In the genomic region with DNA sequence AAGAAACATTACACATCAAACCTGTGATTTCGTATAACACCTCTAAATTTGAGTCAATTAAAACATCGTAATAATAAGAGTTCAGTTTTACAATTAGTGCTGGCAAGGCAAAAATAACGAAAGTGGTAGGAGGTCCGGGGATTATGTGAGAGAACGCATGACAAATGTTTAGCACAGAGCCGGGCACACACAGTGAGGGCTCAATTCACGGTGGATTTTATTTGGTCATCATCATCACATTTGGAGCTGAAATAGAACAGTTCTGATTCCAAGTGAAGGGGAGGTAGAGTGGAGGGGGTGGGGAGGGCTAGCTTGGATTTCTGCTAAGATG, we compare ENCODE assay signal across 9 cellular contexts. TPM values are rescaled to one million over a fixed set of nuclear protein-coding genes. Genes with fewer than 3 reads are reported as not detected.
DNase-seq lines count a peak whose midpoint lies in the region; ATAC-seq and TF ChIP-seq lines count a peak whose summit lies in the region.
"Had no signal": no experiment of that assay in that cellular context is flagged by ENCODE, and none has a peak within 500 bp of the region (broad histone marks: within the 10 kb centered on the region; RNA-seq: fewer than 3 reads in every experiment).

No MANE protein-coding gene starts in this region.

- DNase-seq in A673 (ENCODE audit: low spot score) (no peak), HFFc6 (no peak), breast epithelium (ENCODE audit: low spot score in 2 of 2) (no peak), NCI-H774 (lab: John Stamatoyannopoulos, UW) (no peak), HT-29 (ENCODE audit: low spot score) (no peak), inferior parietal cortex (ENCODE audit: extremely low spot score) (no peak)
- DNase-seq: activated CD8-positive, alpha-beta memory T cell treated with anti-CD3 and anti-CD28 coated beads for 24 hours had no signal

- no peak for ATAC-seq in GM21786 (IDR thresholded peaks at IDR 0.05; ENCODE audit: unreplicated experiment)

- H3K4me1 Mint-ChIP-seq in HFFc6 (ENCODE audit: low read depth) = peaks cover 8% of the 10 kb centered on the region

- BruUV-seq in A673 (replicated peaks; lab: Mats Ljungman, UMichigan) = no TSS peak

- POLR2A ChIA-PET in A673 (lab: Charles Lee; ENCODE audit: low non-redundant PET) = no interaction called here

- no peak for TF ChIP-seq POLR2A in breast epithelium (IDR thresholded peaks at IDR 0.05)

- H3K9me3 Mint-ChIP-seq in HFFc6 = no peaks in the 10 kb centered on the region

- H3K9me3 ChIP-seq in A673 (ENCODE audit: low read depth, low read length, poor library complexity, severe bottlenecking) (no peaks in the 10 kb centered on the region), breast epithelium (no peaks in the 10 kb centered on the region), muscle layer of colon (ENCODE audit: low read length) (no peaks in the 10 kb centered on the region)

- H3K4me1 ChIP-seq in A673 (ENCODE audit: insufficient read depth, low read length, poor library complexity, severe bottlenecking) (peaks cover 5% of the 10 kb centered on the region), breast epithelium (no peaks in the 10 kb centered on the region), muscle layer of colon (ENCODE audit: insufficient read depth, low read length) (peaks cover 4% of the 10 kb centered on the region)

- no peaks in the 10 kb centered on the region for H3K36me3 Mint-ChIP-seq in HFFc6 (ENCODE audit: low read depth)

- H3K27me3 Mint-ChIP-seq in HFFc6 (ENCODE audit: insufficient read depth) = no peaks in the 10 kb centered on the region

- H3K36me3 ChIP-seq in A673 (ENCODE audit: insufficient read depth, low read length, poor library complexity, severe bottlenecking) = no peaks in the 10 kb centered on the region
- no peaks in the 10 kb centered on the region for H3K36me3 ChIP-seq in breast epithelium
- no peaks in the 10 kb centered on the region for H3K36me3 ChIP-seq in muscle layer of colon (ENCODE audit: insufficient read depth, low read length)

- H3K27me3 ChIP-seq in A673 (replicated peaks; ENCODE audit: insufficient read depth, low read depth, low read length, poor library complexity) (no peaks in the 10 kb centered on the region), breast epithelium (no peaks in the 10 kb centered on the region), muscle layer of colon (ENCODE audit: control insufficient read depth in 1 of 2, insufficient read depth in 2 of 2, low read length in 2 of 2) (no peaks in the 10 kb centered on the region)

- H3K9ac ChIP-seq in muscle layer of colon (ENCODE audit: low read length) = peak overlapping the region; percentile 50

- H3K27ac ChIP-seq in A673 (ENCODE audit: low read depth, low read length, poor library complexity, severe bottlenecking) (no peak overlapping the region), breast epithelium (peak overlapping the region; percentile 83 to 91), muscle layer of colon (ENCODE audit: low read depth, low read length) (peak overlapping the region; percentile 77)

- CTCF ChIA-PET in A673 (lab: Charles Lee) = interaction anchor here (2.1 kb wide), 1 partner anchor 18 kb away, joined by 8 read pairs; no protein-coding TSS in a partner anchor

- H3K4me3 Mint-ChIP-seq in HFFc6 = peak overlapping the region; percentile 88

- peak overlapping the region; percentile 88 for H3K27ac Mint-ChIP-seq in HFFc6

- intact Hi-C loops in A673 (cut with micrococcal nuclease; ENCODE audit: unreplicated experiment) (loop anchor here (5.0 kb wide), 1 partner anchor 40 kb away; no protein-coding TSS in a partner anchor), breast epithelium (cut with DNase I; ENCODE audit: low total_unique reads) (no loop called here)

- peak overlapping the region; percentile 77 for H3K4me3 ChIP-seq in A673 (ENCODE audit: low read depth, low read length, poor library complexity, severe bottlenecking)
- H3K4me3 ChIP-seq in breast epithelium = peak overlapping the region; percentile 63 to 96 (median 79)
- H3K4me3 ChIP-seq in muscle layer of colon (ENCODE audit: low read depth in 1 of 2, low read length in 2 of 2) = peak overlapping the region; percentile 72 to 73

- TF ChIP-seq CTCF in A673 (conservative IDR thresholded peaks at IDR 0.05; ENCODE audit: low read depth, low read length) (no peak), HFFc6 (IDR thresholded peaks at IDR 0.05) (no peak), breast epithelium (IDR thresholded peaks at IDR 0.05) (no peak)

RNA-seq across cellular contexts. Expression of a gene that starts 20.0 kb away (rescaled TPM):
- total RNA-seq in A673 (2021) (638 and 640 TPM in 2 replicates), breast epithelium (100 to 1,000 TPM; 287 to 603 (median 462) TPM)
- 100 to 1,000 TPM; 307 to 338 (median 326) TPM for total RNA-seq in HFFc6 (2021; fragmentation: NEBNext Ultra II Directional; extraction: Animal tissue kit (Norgen Biotek cat#: 25700))
- 275 and 298 TPM in 2 replicates for total RNA-seq in HT-29 (2014; rRNA removed; shearing (Covaris generic))
